26 cellular contexts compared by ENCODE assay signal in the genomic region with DNA sequence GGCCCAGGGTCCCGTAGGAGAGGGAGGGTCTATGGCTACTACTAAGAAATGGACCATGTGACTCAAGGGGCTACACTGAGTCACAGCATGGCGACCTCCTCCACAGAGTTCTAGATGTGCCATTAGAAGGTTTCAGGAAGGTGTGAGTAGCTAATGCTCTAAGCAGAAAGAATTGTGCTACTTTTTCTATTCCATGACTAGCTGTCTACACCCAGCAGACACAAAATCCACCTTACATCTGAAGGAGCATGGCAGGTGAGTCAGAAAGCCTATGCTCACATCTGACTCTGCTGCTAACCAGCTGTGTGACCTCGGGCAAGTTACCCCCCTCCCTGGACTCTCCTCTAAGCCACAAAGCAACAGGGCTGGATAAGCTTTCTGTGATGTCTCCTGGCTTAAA. TPM values are rescaled to one million over a fixed set of nuclear protein-coding genes. Genes with fewer than 3 reads are reported as not detected.
A peak's percentile ranks its signal among the peaks of the same experiment; 100 is the strongest.
DNase-seq lines count a peak whose midpoint lies in the region; ATAC-seq and TF ChIP-seq lines count a peak whose summit lies in the region.
"Had no signal": no experiment of that assay in that cellular context is flagged by ENCODE, and none has a peak within 500 bp of the region (broad histone marks: within the 10 kb centered on the region; RNA-seq: fewer than 3 reads in every experiment).

No MANE protein-coding gene starts in this region.

- peaks cover 16% of the 10 kb centered on the region for H3K4me1 Mint-ChIP-seq in activated naive CD8-positive, alpha-beta T cell treated with anti-CD3 and anti-CD28 coated beads for 36 hours
- peaks cover 17% of the 10 kb centered on the region for H3K4me1 Mint-ChIP-seq in nephron progenitor cell
- H3K4me1 Mint-ChIP-seq: memory B cell had no signal

- H3K9me3 ChIP-seq in RWPE2 (ENCODE audit: severe bottlenecking), result no peaks in the 10 kb centered on the region
- H3K9me3 ChIP-seq: BLaER1 treated with 17β-estradiol and CSF1 and Interleukin-3, amounts not matched to agents 10 nM and 100 nM; colonic mucosa; pancreas; transverse colon had no signal

- peak; percentile 15 for DNase-seq in activated naive CD4-positive, alpha-beta T cell treated with Interleukin-2 at 50 U/mL for 16 hours
- no peak for DNase-seq in activated naive CD4-positive, alpha-beta T cell treated with anti-CD3 and anti-CD28 coated beads, Interleukin-2, amount 50 U/mL, for 16 hours
- DNase-seq in RWPE2 (ENCODE audit: low spot score) (no peak), nephron progenitor cell (no peak), cerebellar nuclear complex (lab: John Stamatoyannopoulos, UW) (no peak)
- no peak for DNase-seq in activated naive CD8-positive, alpha-beta T cell treated with anti-CD3 and anti-CD28 coated beads for 36 hours
- DNase-seq: activated CD4-positive, alpha-beta T cell treated with anti-CD3 and anti-CD28 coated beads, Interleukin-2, amount 50 U/mL, for 1 hour; activated gamma-delta T cell treated with Interleukin-2 at 50 U/mL for 16 hours; anterior cingulate cortex; colonic mucosa; effector CD8-positive, alpha-beta T cell; HFFc6; IMR-90; NCI-H446 treated with DMSO at 0.1 percent for 48 hours; NCI-H82; pancreas; transverse colon had no signal

- no peaks in the 10 kb centered on the region for H3K36me3 ChIP-seq in RWPE2 (ENCODE audit: low read depth)
- H3K36me3 ChIP-seq: BLaER1 treated with 17β-estradiol and CSF1 and Interleukin-3, amounts not matched to agents 10 nM and 100 nM; cardiac muscle cell; colonic mucosa; pancreas; transverse colon had no signal

- no peaks in the 10 kb centered on the region for H3K27me3 ChIP-seq in RWPE2 (ENCODE audit: insufficient read depth, poor library complexity, severe bottlenecking)
- H3K27me3 ChIP-seq: BLaER1 treated with 17β-estradiol and CSF1 and Interleukin-3, amounts not matched to agents 10 nM and 100 nM; cardiac muscle cell; colonic mucosa; pancreas; transverse colon had no signal

- no peak overlapping the region for H3K27ac ChIP-seq in RWPE2 (ENCODE audit: poor library complexity, severe bottlenecking)
- H3K27ac ChIP-seq: BLaER1 treated with 17β-estradiol and CSF1 and Interleukin-3, amounts not matched to agents 10 nM and 100 nM; cardiac muscle cell; colonic mucosa; pancreas; transverse colon had no signal

- ATAC-seq in RWPE2 (ENCODE audit: low read depth) (peak; percentile 31; the same call in 1 of the 3 replicates), HG03342 (IDR thresholded peaks at IDR 0.05; ENCODE audit: unreplicated experiment) (no peak)
- ATAC-seq: left lobe of liver, pancreas had no signal

- peaks cover 9% of the 10 kb centered on the region for H3K36me3 Mint-ChIP-seq in activated naive CD8-positive, alpha-beta T cell treated with anti-CD3 and anti-CD28 coated beads for 36 hours
- H3K36me3 Mint-ChIP-seq in nephron progenitor cell (ENCODE audit: low read depth), result no peaks in the 10 kb centered on the region
- H3K36me3 Mint-ChIP-seq: memory B cell had no signal

- H3K4me3 ChIP-seq in RWPE2 (ENCODE audit: severe bottlenecking), result no peak overlapping the region
- H3K4me3 ChIP-seq: BLaER1 treated with 17β-estradiol and CSF1 and Interleukin-3, amounts not matched to agents 10 nM and 100 nM; cardiac muscle cell; colonic mucosa; pancreas; transverse colon had no signal

- no peaks in the 10 kb centered on the region for H3K27me3 Mint-ChIP-seq in activated naive CD8-positive, alpha-beta T cell treated with anti-CD3 and anti-CD28 coated beads for 36 hours
- H3K27me3 Mint-ChIP-seq in nephron progenitor cell (ENCODE audit: low read depth, poor library complexity), result peaks cover 4% of the 10 kb centered on the region

- peak overlapping the region; percentile 18 for H3K27ac Mint-ChIP-seq in activated naive CD8-positive, alpha-beta T cell treated with anti-CD3 and anti-CD28 coated beads for 36 hours
- peak overlapping the region; percentile 29 for H3K27ac Mint-ChIP-seq in nephron progenitor cell
- H3K27ac Mint-ChIP-seq: HFFc6, memory B cell had no signal

- no peak for TF ChIP-seq CTCF in RWPE2 (IDR thresholded peaks at IDR 0.05; ENCODE audit: poor library complexity, severe bottlenecking)
- no peak for TF ChIP-seq CTCF in nephron progenitor cell (IDR thresholded peaks at IDR 0.05)

- no peaks in the 10 kb centered on the region for H3K9me3 Mint-ChIP-seq in activated naive CD8-positive, alpha-beta T cell treated with anti-CD3 and anti-CD28 coated beads for 36 hours
- no peaks in the 10 kb centered on the region for H3K9me3 Mint-ChIP-seq in nephron progenitor cell
- H3K9me3 Mint-ChIP-seq: HFFc6, memory B cell, neural crest cell had no signal

- no peaks in the 10 kb centered on the region for H3K4me1 ChIP-seq in RWPE2 (ENCODE audit: insufficient read depth, poor library complexity, severe bottlenecking)
- H3K4me1 ChIP-seq: colonic mucosa, pancreas, transverse colon had no signal

- H3K4me3 Mint-ChIP-seq in activated naive CD8-positive, alpha-beta T cell treated with anti-CD3 and anti-CD28 coated beads for 36 hours, result no peak overlapping the region
- H3K4me3 Mint-ChIP-seq in nephron progenitor cell, result no peak overlapping the region
- H3K4me3 Mint-ChIP-seq: HFFc6, memory B cell, neural crest cell had no signal

RNA-seq across cellular contexts. Expression of gene MEIKIN, which starts 14.4 kb away (rescaled TPM):
- not detected for total RNA-seq in activated naive CD8-positive, alpha-beta T cell treated with anti-CD3 and anti-CD28 coated beads for 36 hours
- total RNA-seq: cardiac muscle cell, colonic mucosa, epithelial cell of proximal tubule, H1, HFFc6, IMR-90, left lobe of liver, neural crest cell, renal cortical epithelial cell, transverse colon had no signal

RNA-seq across cellular contexts. Expression of gene ACSL6, which starts 51.6 kb away (rescaled TPM):
- total RNA-seq in activated naive CD8-positive, alpha-beta T cell treated with anti-CD3 and anti-CD28 coated beads for 36 hours, result 1 to 10 TPM; 4.6 to 5.8 TPM
- total RNA-seq: HFFc6, IMR-90 had no signal
